ENCODE assay signal across 8 cellular contexts in genomic region chr2:30232801-30233130, GRCh38. TPM values are rescaled to one million over a fixed set of nuclear protein-coding genes. Genes with fewer than 3 reads are reported as not detected.
DNase-seq lines count a peak whose midpoint lies in the region; ATAC-seq, FAIRE-seq and TF ChIP-seq lines count a peak whose summit lies in the region.

No MANE protein-coding gene starts in this region.

- CTCF ChIA-PET in A549 (lab: Yijun Ruan, JAX) = interaction anchor here (0.6 to 10.4 kb wide), 11 partner anchors 11 to 479 kb away, joined by 3 to 135 read pairs (median 3); no protein-coding TSS in a partner anchor
- CTCF ChIA-PET in activated naive CD4-positive, alpha-beta T cell treated with anti-CD3 and anti-CD28 coated beads for 36 hours (lab: Charles Lee) = interaction anchor here (1.1 to 9.2 kb wide), 8 partner anchors 10 to 479 kb away, joined by 3 to 59 read pairs (median 4); no protein-coding TSS in a partner anchor

- ATAC-seq in A549 = peak in 1 of 2 experiments; percentile 13; a peak in 4 of 6 replicates
- ATAC-seq in stimulated activated naive CD8-positive, alpha-beta T cell treated with anti-CD3 and anti-CD28 coated beads, Interleukin-15, amount 100 ng/mL, for 72 hours = no peak

- peaks cover 21% of the 10 kb centered on the region for H3K36me3 ChIP-seq in iPS-20b (ENCODE audit: insufficient read depth, low read depth, low read length)

- peak in 1 of 2 experiments; percentile 35 for DNase-seq in A549 (ENCODE audit: low read depth in 1 of 2, low spot score in 1 of 2)
- no peak for DNase-seq in HFFc6
- DNase-seq in activated naive CD4-positive, alpha-beta T cell treated with anti-CD3 and anti-CD28 coated beads for 36 hours = peak; percentile 32
- DNase-seq in stimulated activated naive CD8-positive, alpha-beta T cell treated with anti-CD3 and anti-CD28 coated beads, Interleukin-15, amount 100 ng/mL, for 72 hours = peak in 1 of 2 donors; percentile 47
- no peak for DNase-seq in GOT3 (lab: John Stamatoyannopoulos, UW)
- no peak for DNase-seq in AML-193 (lab: John Stamatoyannopoulos, UW)
- no peak for DNase-seq in COLO668 (lab: John Stamatoyannopoulos, UW; ENCODE audit: unreplicated experiment)

- intact Hi-C loops in activated naive CD4-positive, alpha-beta T cell treated with anti-CD3 and anti-CD28 coated beads for 36 hours (cut with micrococcal nuclease) = loop anchor here (10.0 kb wide), 1 partner anchor 1118 kb away; the partner anchor contains the start of gene CLIP4

- peaks cover 50% of the 10 kb centered on the region for H3K4me1 Mint-ChIP-seq in HFFc6 (ENCODE audit: low read depth)
- H3K4me1 Mint-ChIP-seq in activated naive CD4-positive, alpha-beta T cell treated with anti-CD3 and anti-CD28 coated beads for 36 hours (ENCODE audit: low read depth) = peaks cover 56% of the 10 kb centered on the region
- peaks cover 64% of the 10 kb centered on the region for H3K4me1 Mint-ChIP-seq in stimulated activated naive CD8-positive, alpha-beta T cell treated with anti-CD3 and anti-CD28 coated beads, Interleukin-15, amount 100 ng/mL, for 72 hours

- peaks cover 8% of the 10 kb centered on the region; the same call in 1 of the 2 replicates for H3K36me3 Mint-ChIP-seq in HFFc6 (ENCODE audit: low read depth)
- H3K36me3 Mint-ChIP-seq in activated naive CD4-positive, alpha-beta T cell treated with anti-CD3 and anti-CD28 coated beads for 36 hours (ENCODE audit: low read depth) = peaks cover 26% of the 10 kb centered on the region

- peak overlapping the region; percentile 89 for H3K4me3 Mint-ChIP-seq in HFFc6
- H3K4me3 Mint-ChIP-seq in activated naive CD4-positive, alpha-beta T cell treated with anti-CD3 and anti-CD28 coated beads for 36 hours = peak overlapping the region; percentile 83
- peak overlapping the region; percentile 89 to 96 for H3K4me3 Mint-ChIP-seq in stimulated activated naive CD8-positive, alpha-beta T cell treated with anti-CD3 and anti-CD28 coated beads, Interleukin-15, amount 100 ng/mL, for 72 hours

- H3K4me1 ChIP-seq in A549 (peaks cover 47% of the 10 kb centered on the region), iPS-20b (ENCODE audit: insufficient read depth, low read length) (peaks cover 9% of the 10 kb centered on the region)

- TF ChIP-seq CTCF in A549 (IDR thresholded peaks at IDR 0.05) (no peak; the same call in 2 of the 3 replicates), HFFc6 (IDR thresholded peaks at IDR 0.05) (no peak)

- POLR2A ChIA-PET in A549 (lab: Yijun Ruan, JAX) = interaction anchor here (1.0 to 3.9 kb wide), 21 partner anchors 12 to 477 kb away, joined by 3 to 70 read pairs (median 8); partner anchors contain the start of gene LCLAT1

- peak overlapping the region; percentile 92 to 94 for H3K27ac ChIP-seq in A549
- H3K27ac ChIP-seq in iPS-20b (ENCODE audit: low read length) = no peak overlapping the region

- FAIRE-seq in A549 (lab: Jason Lieb, UNC) = no peak

- H3K27me3 Mint-ChIP-seq in HFFc6 (ENCODE audit: insufficient read depth) = peaks cover 13% of the 10 kb centered on the region; the same call in 1 of the 2 replicates
- H3K27me3 Mint-ChIP-seq in activated naive CD4-positive, alpha-beta T cell treated with anti-CD3 and anti-CD28 coated beads for 36 hours (ENCODE audit: low read depth) = peaks cover 3% of the 10 kb centered on the region
- H3K27me3 Mint-ChIP-seq in stimulated activated naive CD8-positive, alpha-beta T cell treated with anti-CD3 and anti-CD28 coated beads, Interleukin-15, amount 100 ng/mL, for 72 hours = no peaks in the 10 kb centered on the region

- peak overlapping the region; percentile 56 for H3K27ac Mint-ChIP-seq in HFFc6
- peak overlapping the region; percentile 77 for H3K27ac Mint-ChIP-seq in activated naive CD4-positive, alpha-beta T cell treated with anti-CD3 and anti-CD28 coated beads for 36 hours
- peak overlapping the region; percentile 70 to 96 for H3K27ac Mint-ChIP-seq in stimulated activated naive CD8-positive, alpha-beta T cell treated with anti-CD3 and anti-CD28 coated beads, Interleukin-15, amount 100 ng/mL, for 72 hours

- peaks cover 56% of the 10 kb centered on the region for H3K27me3 ChIP-seq in iPS-20b (ENCODE audit: insufficient read depth, low read length)

- TF ChIP-seq EP300 in A549 (IDR thresholded peaks at IDR 0.05) = no peak

- H3K9me3 ChIP-seq in A549 = no peaks in the 10 kb centered on the region
- no peaks in the 10 kb centered on the region for H3K9me3 ChIP-seq in iPS-20b (ENCODE audit: insufficient read depth, low read depth, low read length)

- no peaks in the 10 kb centered on the region for H3K9me3 Mint-ChIP-seq in HFFc6
- H3K9me3 Mint-ChIP-seq in activated naive CD4-positive, alpha-beta T cell treated with anti-CD3 and anti-CD28 coated beads for 36 hours = no peaks in the 10 kb centered on the region
- no peaks in the 10 kb centered on the region for H3K9me3 Mint-ChIP-seq in stimulated activated naive CD8-positive, alpha-beta T cell treated with anti-CD3 and anti-CD28 coated beads, Interleukin-15, amount 100 ng/mL, for 72 hours

- no peak; a peak in 1 of 5 replicates for TF ChIP-seq RAD21 in A549 (conservative IDR thresholded peaks at IDR 0.05 in 1 of 2, IDR thresholded peaks at IDR 0.05 in 1 of 2)

- peak overlapping the region; percentile 83 for H3K4me2 ChIP-seq in A549

- H3K4me3 ChIP-seq in A549 (peak overlapping the region; percentile 97), iPS-20b (ENCODE audit: low read length) (peak overlapping the region; percentile 71)

- WGBS in A549 (ENCODE audit: missing lambda C conversion rate) = 1% methylated on average over 8 of the region's 8 CpGs

- TF ChIP-seq POLR2A in A549 (IDR thresholded peaks at IDR 0.05; ENCODE audit: low read length) = no peak

- H3K9ac ChIP-seq in iPS-20b (ENCODE audit: low read depth, low read length) = peak overlapping the region; percentile 83

TF ChIP-seq in A549, 52 proteins besides CTCF, POLR2A, EP300 and RAD21:
- TF ChIP-seq CHD4 (IDR thresholded peaks at IDR 0.05; ENCODE audit: borderline replicate concordance) (no peak), RARB (CRISPR knock-in tag; IDR thresholded peaks at IDR 0.05) (no peak), GATA3 (IDR thresholded peaks at IDR 0.05; ENCODE audit: borderline replicate concordance) (no peak), ZC3H11A (IDR thresholded peaks at IDR 0.05) (no peak), JUN (IDR thresholded peaks at IDR 0.05) (no peak), FOSB (CRISPR knock-in tag; IDR thresholded peaks at IDR 0.05) (no peak), RNF2 (IDR thresholded peaks at IDR 0.05; ENCODE audit: borderline replicate concordance, low read depth) (no peak), MAX (IDR thresholded peaks at IDR 0.05) (no peak; the same call in 1 of the 2 replicates), EHF (CRISPR knock-in tag; IDR thresholded peaks at IDR 0.05) (no peak), HEYL (CRISPR knock-in tag; IDR thresholded peaks at IDR 0.05) (no peak), MAZ (IDR thresholded peaks at IDR 0.05; ENCODE audit: borderline replicate concordance, low read depth, low read length) (no peak)

RNA-seq across cellular contexts. Expression of gene LBH, which starts 1.4 kb away (rescaled TPM):
- polyA plus RNA-seq in A549 (2011; rRNA removed) (149 and 163 TPM in 2 replicates), A549 (2017; fragmentation: RNase III; extraction: RNeasy Plus Mini Kit Qiagen cat#74134 plus additional on column Dnase treatment) (197 to 273 TPM (median 216 TPM) in 3 replicates)
- polyA plus RNA-seq in A549 (2012; cell fraction: cytosol; rRNA removed) = 174 and 289 TPM in 2 replicates
- polyA plus RNA-seq in A549 (2012; cell fraction: nucleus; rRNA removed) = 195 and 198 TPM in 2 replicates
- polyA minus RNA-seq in A549 (2011; rRNA and poly(A)+ RNA removed) = 226 and 241 TPM in 2 replicates
- 10 to 100 TPM; 24.4 to 99.2 (median 92.8) TPM for total RNA-seq in HFFc6 (2021; fragmentation: NEBNext Ultra II Directional; extraction: Animal tissue kit (Norgen Biotek cat#: 25700))
- 10 to 100 TPM; 71.4 to 75.3 TPM for total RNA-seq in activated naive CD4-positive, alpha-beta T cell treated with anti-CD3 and anti-CD28 coated beads for 36 hours
